ENCODE assay signal across 1 cellular context in the genomic region with DNA sequence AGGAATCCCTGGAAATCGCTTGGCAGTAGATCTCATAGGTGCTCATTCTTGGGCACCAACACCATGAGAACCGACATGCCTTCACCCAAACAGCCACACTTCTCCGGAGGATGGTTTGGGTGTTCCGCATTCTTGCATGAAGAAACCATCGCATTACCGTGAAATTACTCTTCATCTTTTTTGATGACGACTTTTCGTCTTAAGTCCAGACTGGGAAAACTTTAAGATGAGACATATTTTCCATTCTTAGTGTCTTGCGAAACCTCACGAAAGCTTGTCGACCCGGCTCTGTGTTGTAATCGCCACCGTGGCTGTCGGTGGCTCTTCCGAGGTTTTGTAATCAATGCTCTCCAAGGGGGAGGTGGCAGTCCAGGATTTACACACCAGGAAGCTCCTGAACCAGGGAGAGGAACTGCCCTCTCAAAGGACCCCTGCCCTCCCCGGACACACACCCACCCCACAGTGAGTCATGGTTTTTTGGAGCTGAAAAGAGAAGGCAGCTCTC.
TF ChIP-seq lines count a peak whose summit lies in the region.

No MANE protein-coding gene starts in this region.

TF ChIP-seq in HepG2, 621 proteins besides CTCF, POLR2A, EP300 and RAD21 (continued from another document and continues in another):
- peak; percentile 52; the same call in 1 of the 2 replicates for TF ChIP-seq HOMEZ (CRISPR knock-in tag; IDR thresholded peaks at IDR 0.05; ENCODE audit: low read depth)
- no peak for TF ChIP-seq YY1 (IDR thresholded peaks at IDR 0.05; ENCODE audit: insufficient read depth, insufficient replicate concordance, low read depth, low read length)
- TF ChIP-seq, protein P1, sequence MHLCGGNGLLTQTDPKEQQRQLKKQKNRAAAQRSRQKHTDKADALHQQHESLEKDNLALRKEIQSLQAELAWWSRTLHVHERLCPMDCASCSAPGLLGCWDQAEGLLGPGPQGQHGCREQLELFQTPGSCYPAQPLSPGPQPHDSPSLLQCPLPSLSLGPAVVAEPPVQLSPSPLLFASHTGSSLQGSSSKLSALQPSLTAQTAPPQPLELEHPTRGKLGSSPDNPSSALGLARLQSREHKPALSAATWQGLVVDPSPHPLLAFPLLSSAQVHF (CRISPR knock-in tag; IDR thresholded peaks at IDR 0.05): no peak
- no peak for TF ChIP-seq DDIT3 (CRISPR knock-in tag; IDR thresholded peaks at IDR 0.05)
- peak; percentile 67 for TF ChIP-seq POGZ (CRISPR knock-in tag; IDR thresholded peaks at IDR 0.05)
- TF ChIP-seq ZNF83 (CRISPR knock-in tag; IDR thresholded peaks at IDR 0.05; ENCODE audit: borderline replicate concordance): no peak
- TF ChIP-seq CEBPB (IDR thresholded peaks at IDR 0.05; ENCODE audit: borderline replicate concordance, low read depth, low read length): peak; percentile 98
- TF ChIP-seq CERS6 (CRISPR knock-in tag; IDR thresholded peaks at IDR 0.05): no peak
- peak; percentile 78; the same call in 1 of the 2 replicates for TF ChIP-seq MED1 (CRISPR knock-in tag; IDR thresholded peaks at IDR 0.05)
- TF ChIP-seq KIAA2018 (CRISPR knock-in tag; IDR thresholded peaks at IDR 0.05; ENCODE audit: borderline replicate concordance): no peak
- TF ChIP-seq ZNF773 (CRISPR knock-in tag; IDR thresholded peaks at IDR 0.05; ENCODE audit: borderline replicate concordance): no peak
- TF ChIP-seq GABPB1 (CRISPR knock-in tag; IDR thresholded peaks at IDR 0.05): peak; percentile 27; the same call in 1 of the 2 replicates
- no peak for TF ChIP-seq RFX3 (CRISPR knock-in tag; IDR thresholded peaks at IDR 0.05)
- TF ChIP-seq TGIF2 (CRISPR knock-in tag; IDR thresholded peaks at IDR 0.05): 0 out of 2 replicates have a peak, but pooled peaks have one; percentile 50
- TF ChIP-seq TFDP1 (CRISPR knock-in tag; IDR thresholded peaks at IDR 0.05; ENCODE audit: borderline replicate concordance): no peak
- no peak for TF ChIP-seq ZNF691 (CRISPR knock-in tag; IDR thresholded peaks at IDR 0.05; ENCODE audit: borderline replicate concordance, low read depth)
- no peak for TF ChIP-seq GLI4 (CRISPR knock-in tag; IDR thresholded peaks at IDR 0.05; ENCODE audit: borderline replicate concordance)
- TF ChIP-seq SPEN (CRISPR knock-in tag; IDR thresholded peaks at IDR 0.05; ENCODE audit: low read depth): peak; percentile 46; the same call in 1 of the 2 replicates
- TF ChIP-seq, protein P2, sequence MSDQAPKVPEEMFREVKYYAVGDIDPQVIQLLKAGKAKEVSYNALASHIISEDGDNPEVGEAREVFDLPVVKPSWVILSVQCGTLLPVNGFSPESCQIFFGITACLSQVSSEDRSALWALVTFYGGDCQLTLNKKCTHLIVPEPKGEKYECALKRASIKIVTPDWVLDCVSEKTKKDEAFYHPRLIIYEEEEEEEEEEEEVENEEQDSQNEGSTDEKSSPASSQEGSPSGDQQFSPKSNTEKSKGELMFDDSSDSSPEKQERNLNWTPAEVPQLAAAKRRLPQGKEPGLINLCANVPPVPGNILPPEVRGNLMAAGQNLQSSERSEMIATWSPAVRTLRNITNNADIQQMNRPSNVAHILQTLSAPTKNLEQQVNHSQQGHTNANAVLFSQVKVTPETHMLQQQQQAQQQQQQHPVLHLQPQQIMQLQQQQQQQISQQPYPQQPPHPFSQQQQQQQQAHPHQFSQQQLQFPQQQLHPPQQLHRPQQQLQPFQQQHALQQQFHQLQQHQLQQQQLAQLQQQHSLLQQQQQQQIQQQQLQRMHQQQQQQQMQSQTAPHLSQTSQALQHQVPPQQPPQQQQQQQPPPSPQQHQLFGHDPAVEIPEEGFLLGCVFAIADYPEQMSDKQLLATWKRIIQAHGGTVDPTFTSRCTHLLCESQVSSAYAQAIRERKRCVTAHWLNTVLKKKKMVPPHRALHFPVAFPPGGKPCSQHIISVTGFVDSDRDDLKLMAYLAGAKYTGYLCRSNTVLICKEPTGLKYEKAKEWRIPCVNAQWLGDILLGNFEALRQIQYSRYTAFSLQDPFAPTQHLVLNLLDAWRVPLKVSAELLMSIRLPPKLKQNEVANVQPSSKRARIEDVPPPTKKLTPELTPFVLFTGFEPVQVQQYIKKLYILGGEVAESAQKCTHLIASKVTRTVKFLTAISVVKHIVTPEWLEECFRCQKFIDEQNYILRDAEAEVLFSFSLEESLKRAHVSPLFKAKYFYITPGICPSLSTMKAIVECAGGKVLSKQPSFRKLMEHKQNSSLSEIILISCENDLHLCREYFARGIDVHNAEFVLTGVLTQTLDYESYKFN (CRISPR knock-in tag; conservative IDR thresholded peaks at IDR 0.05): peak; percentile 71
- peak; percentile 66 for TF ChIP-seq POGK (CRISPR knock-in tag; conservative IDR thresholded peaks at IDR 0.05)
- 0 out of 2 replicates have a peak, but pooled peaks have one; percentile 36 for TF ChIP-seq PHF8 (CRISPR knock-in tag; IDR thresholded peaks at IDR 0.05)
- peak; percentile 49; the same call in 1 of the 2 replicates for TF ChIP-seq POLR2AphosphoS5 (IDR thresholded peaks at IDR 0.05; ENCODE audit: low read depth, low read length)
- TF ChIP-seq ZNF17 (CRISPR knock-in tag; IDR thresholded peaks at IDR 0.05): no peak
- TF ChIP-seq TBX2 (CRISPR knock-in tag; IDR thresholded peaks at IDR 0.05; ENCODE audit: borderline replicate concordance): no peak
- TF ChIP-seq ZNF362 (CRISPR knock-in tag; IDR thresholded peaks at IDR 0.05; ENCODE audit: borderline replicate concordance): no peak
- TF ChIP-seq MYC (CRISPR knock-in tag; IDR thresholded peaks at IDR 0.05; ENCODE audit: borderline replicate concordance): peak; percentile 36; the same call in 1 of the 2 replicates
- TF ChIP-seq RNF2 (conservative IDR thresholded peaks at IDR 0.05; ENCODE audit: low read depth): no peak
- TF ChIP-seq ZBTB14 (CRISPR knock-in tag; IDR thresholded peaks at IDR 0.05): no peak
- TF ChIP-seq ZBTB42 (CRISPR knock-in tag; IDR thresholded peaks at IDR 0.05): no peak
- peak; percentile 53 for TF ChIP-seq HMG20A (CRISPR knock-in tag; IDR thresholded peaks at IDR 0.05; ENCODE audit: borderline replicate concordance)
- TF ChIP-seq ZNF570 (CRISPR knock-in tag; IDR thresholded peaks at IDR 0.05; ENCODE audit: borderline replicate concordance): no peak
